In the genomic region with DNA sequence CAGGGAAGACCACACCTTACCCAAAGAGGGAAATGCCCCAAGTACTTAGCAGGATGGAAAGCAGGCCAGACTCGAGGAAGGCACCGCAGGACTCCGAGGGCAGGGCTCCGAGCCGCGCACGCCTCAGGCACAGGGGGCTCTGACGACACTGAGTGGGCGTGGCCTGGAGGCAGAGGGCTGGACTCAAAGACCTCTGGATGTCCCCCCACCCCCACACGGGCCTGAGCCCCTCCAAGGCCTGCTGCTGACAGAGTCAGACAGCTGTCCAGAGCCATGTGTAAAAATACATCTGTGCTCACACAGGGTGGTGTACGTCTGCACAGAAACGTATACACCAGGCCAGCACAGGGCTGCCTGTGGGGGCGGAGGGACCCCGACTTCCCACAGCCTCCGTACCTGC, we compare ENCODE assay signal across 8 cellular contexts. TPM values are rescaled to one million over a fixed set of nuclear protein-coding genes. Genes with fewer than 3 reads are reported as not detected.
DNase-seq lines count a peak whose midpoint lies in the region; ATAC-seq and TF ChIP-seq lines count a peak whose summit lies in the region.

No MANE protein-coding gene starts in this region.

- peaks cover 33 to 66% (median 34%) of the 10 kb centered on the region in 3 donors for H3K4me1 Mint-ChIP-seq in CD8-positive, alpha-beta memory T cell

- DNase-seq in CD8-positive, alpha-beta memory T cell, result peak in 4 of 5 donors; percentile 31 to 60 (median 33)
- peak; percentile 59 for DNase-seq in activated T-cell treated with anti-CD3 and anti-CD28 coated beads, Interleukin-2, amount 50 U/mL, for 1 hour
- DNase-seq in fibroblast of peridontal ligament (ENCODE audit: extremely low read depth), result peak; percentile 55
- no peak for DNase-seq in neuronal stem cell (ENCODE audit: low spot score)
- DNase-seq in NCI-H2081 (lab: John Stamatoyannopoulos, UW), result no peak

- CTCF ChIA-PET in CD8-positive, alpha-beta memory T cell (lab: Charles Lee), result interaction anchor here (1.1 to 2.1 kb wide), 2 partner anchors 24 to 26 kb away, joined by 3 to 7 read pairs; no protein-coding TSS in a partner anchor

- H3K4me1 ChIP-seq in CD8-positive, alpha-beta memory T cell (ENCODE audit: insufficient read depth, low read length), result peaks cover 31% of the 10 kb centered on the region
- H3K4me1 ChIP-seq in KMS-11 (ENCODE audit: low read depth, poor library complexity, severe bottlenecking), result peaks cover 28% of the 10 kb centered on the region
- H3K4me1 ChIP-seq in neuronal stem cell (ENCODE audit: control insufficient read depth in 2 of 2, insufficient read depth in 1 of 2, low read depth in 1 of 2, low read length in 2 of 2), result peaks cover 19 to 39% of the 10 kb centered on the region in 2 donors

- H3K36me3 Mint-ChIP-seq in CD8-positive, alpha-beta memory T cell, result peaks cover 0 to 22% (median 0%) of the 10 kb centered on the region in 3 donors

- peak overlapping the region; percentile 86 to 93 (median 88) for H3K4me3 Mint-ChIP-seq in CD8-positive, alpha-beta memory T cell

- H2BK120ac ChIP-seq in neuronal stem cell (ENCODE audit: low read depth, low read length), result no peak overlapping the region

- no CpG with 5 or more reads among the region's 15 CpGs for whole genome bisulfite sequencing in neuronal stem cell (ENCODE audit: extremely low coverage in 2 of 2, insufficient read length in 2 of 2, insufficient replicate concordance in 1 of 2), 2 donors

- H2BK5ac ChIP-seq in neuronal stem cell (ENCODE audit: low read length), result no peak overlapping the region

- no peak overlapping the region for H3K14ac ChIP-seq in neuronal stem cell (ENCODE audit: low read length)

- H3K79me2 ChIP-seq in KMS-11 (ENCODE audit: insufficient read depth, low read depth), result peaks cover 6% of the 10 kb centered on the region; the same call in 1 of the 2 replicates

- H3K27me3 Mint-ChIP-seq in CD8-positive, alpha-beta memory T cell, result no peaks in the 10 kb centered on the region

- H3K27me3 ChIP-seq in CD8-positive, alpha-beta memory T cell (ENCODE audit: insufficient read depth, low read length, poor library complexity, severe bottlenecking), result no peaks in the 10 kb centered on the region
- H3K27me3 ChIP-seq in KMS-11 (ENCODE audit: insufficient read depth, low read depth) (no peaks in the 10 kb centered on the region), neuronal stem cell (ENCODE audit: control insufficient read depth in 3 of 3, insufficient read depth in 3 of 3, low read depth in 1 of 3, low read length in 3 of 3) (peaks cover 0 to 33% (median 26%) of the 10 kb centered on the region in 3 experiments)

- H3K4me2 ChIP-seq in KMS-11 (peak overlapping the region; percentile 76), neuronal stem cell (ENCODE audit: insufficient read depth, low read length, poor library complexity, severe bottlenecking) (peak overlapping the region; percentile 90)

- TF ChIP-seq CTCF in KMS-11 (conservative IDR thresholded peaks at IDR 0.05; ENCODE audit: low read depth, low read length), result no peak

- H3K4ac ChIP-seq in neuronal stem cell (ENCODE audit: low read length), result no peak overlapping the region

- H3K36me3 ChIP-seq in CD8-positive, alpha-beta memory T cell (ENCODE audit: insufficient read depth, low read length), result peaks cover 4% of the 10 kb centered on the region
- H3K36me3 ChIP-seq in KMS-11 (ENCODE audit: insufficient read depth), result no peaks in the 10 kb centered on the region
- peaks cover 17 to 46% of the 10 kb centered on the region in 2 donors for H3K36me3 ChIP-seq in neuronal stem cell (replicated peaks in 1 of 2; ENCODE audit: control insufficient read depth in 2 of 2, insufficient read depth in 2 of 2, low read length in 2 of 2)

- peak overlapping the region; percentile 59 for H2AK5ac ChIP-seq in neuronal stem cell (ENCODE audit: low read depth, low read length)

- H4K91ac ChIP-seq in neuronal stem cell (ENCODE audit: low read depth, low read length, poor library complexity), result no peak overlapping the region

- peak overlapping the region; percentile 38 for H3K27ac ChIP-seq in CD8-positive, alpha-beta memory T cell (ENCODE audit: low read depth, low read length)
- H3K27ac ChIP-seq in KMS-11 (no peak overlapping the region), neuronal stem cell (replicated peaks; ENCODE audit: low read length) (no peak overlapping the region)

- ATAC-seq in GM18520 (IDR thresholded peaks at IDR 0.05; ENCODE audit: unreplicated experiment) (no peak), HG03039 (IDR thresholded peaks at IDR 0.05; ENCODE audit: unreplicated experiment) (no peak)

- peaks cover 38% of the 10 kb centered on the region for H3K79me1 ChIP-seq in neuronal stem cell (ENCODE audit: low read depth, low read length)

- POLR2A ChIA-PET in CD8-positive, alpha-beta memory T cell (lab: Charles Lee), result interaction anchor here (0.8 to 1.1 kb wide), 2 partner anchors 25 to 226 kb away, joined by 3 to 4 read pairs; a partner anchor contains a TSS

- peak overlapping the region; percentile 46 for H3K23ac ChIP-seq in neuronal stem cell (ENCODE audit: low read depth, low read length, poor library complexity)

- no peak overlapping the region for H3K18ac ChIP-seq in neuronal stem cell (ENCODE audit: low read length)

- H3K9ac ChIP-seq in KMS-11, result peak overlapping the region; percentile 37; the same call in 1 of the 2 replicates
- H3K9ac ChIP-seq in neuronal stem cell (ENCODE audit: low read depth, low read length, poor library complexity), result peak overlapping the region; percentile 73

- peak overlapping the region; percentile 52 for H3K4me3 ChIP-seq in CD8-positive, alpha-beta memory T cell (ENCODE audit: low read length)
- H3K4me3 ChIP-seq in KMS-11 (IDR thresholded peaks at IDR 0.05; ENCODE audit: insufficient read depth, low read depth, low read length), result no peak overlapping the region
- H3K4me3 ChIP-seq in neuronal stem cell (ENCODE audit: low read length in 2 of 2), result peak overlapping the region; percentile 80 to 89

- no peak overlapping the region for H2BK12ac ChIP-seq in neuronal stem cell (ENCODE audit: low read length)

- no peak overlapping the region for H2BK15ac ChIP-seq in neuronal stem cell (ENCODE audit: low read length)

- no peaks in the 10 kb centered on the region for H4K20me1 ChIP-seq in KMS-11 (ENCODE audit: insufficient read depth)

- H3K27ac Mint-ChIP-seq in CD8-positive, alpha-beta memory T cell, result peak overlapping the region; percentile 72 to 92 (median 82)

- no peaks in the 10 kb centered on the region for H3K9me3 Mint-ChIP-seq in CD8-positive, alpha-beta memory T cell

- no peaks in the 10 kb centered on the region for H3K9me3 ChIP-seq in CD8-positive, alpha-beta memory T cell (ENCODE audit: low read length)
- H3K9me3 ChIP-seq in neuronal stem cell (replicated peaks in 1 of 2; ENCODE audit: control insufficient read depth in 2 of 2, insufficient read depth in 1 of 2, low read depth in 1 of 2, low read length in 2 of 2), result no peaks in the 10 kb centered on the region

- no peak overlapping the region for H4K8ac ChIP-seq in neuronal stem cell (ENCODE audit: low read depth, low read length)

- no peak overlapping the region for H2AFZ ChIP-seq in KMS-11 (ENCODE audit: low read depth)
- H2AFZ ChIP-seq in neuronal stem cell (ENCODE audit: low read length), result no peak overlapping the region

RNA-seq across cellular contexts. Expression of a gene that starts 1.4 kb away (rescaled TPM):
- total RNA-seq in CD8-positive, alpha-beta memory T cell, result 100 to 1,000 TPM; 147 to 150 TPM
- 34.1 TPM for polyA plus RNA-seq in CD8-positive, alpha-beta memory T cell
- polyA plus RNA-seq in neuronal stem cell (2013, experiment 1 of 2), result 84.4 TPM
- polyA plus RNA-seq in neuronal stem cell (2013, experiment 2 of 2), result 82.3 TPM

RNA-seq across cellular contexts. Expression of a gene that starts 6.8 kb away (rescaled TPM):
- total RNA-seq in CD8-positive, alpha-beta memory T cell, result 1 to 10 TPM; 3.3 to 3.5 TPM
- 2.7 TPM for polyA plus RNA-seq in CD8-positive, alpha-beta memory T cell
- polyA plus RNA-seq in neuronal stem cell (2013, experiment 1 of 2), result 0.95 TPM
- 0.87 TPM for polyA plus RNA-seq in neuronal stem cell (2013, experiment 2 of 2)

RNA-seq across cellular contexts. Expression of a gene that starts 41.2 kb away (rescaled TPM):
- 100 to 1,000 TPM; 150 to 175 TPM for total RNA-seq in CD8-positive, alpha-beta memory T cell
- polyA plus RNA-seq in CD8-positive, alpha-beta memory T cell, result 227 TPM
- 109 TPM for polyA plus RNA-seq in neuronal stem cell (2013, experiment 1 of 2)
- 114 TPM for polyA plus RNA-seq in neuronal stem cell (2013, experiment 2 of 2)

Comparison
In these comparisons a context has a peak if more than half of its experiments do, and no peak if none do; other contexts are left out.
1. DNase-seq: peak in CD8-positive, alpha-beta memory T cell (4 of 5), activated T-cell treated with anti-CD3 and anti-CD28 coated beads, Interleukin-2, amount 50 U/mL, for 1 hour (single experiment) and fibroblast of peridontal ligament (single experiment); none in neuronal stem cell (single experiment) and NCI-H2081 (0 of 2).